Comparison of ENCODE assay signal across 19 cellular contexts in genomic region chr14:102396531-102396930, GRCh38.
"Had no signal": no experiment of that assay in that cellular context is flagged by ENCODE, and none has a peak within 500 bp of the region (broad histone marks: within the 10 kb centered on the region; RNA-seq: fewer than 3 reads in every experiment).

No MANE protein-coding gene starts in this region.

- H3K27ac ChIP-seq: heart left ventricle, skin epidermis, thyroid gland had no signal

- H3K9me3 ChIP-seq: thyroid gland had no signal

- H3K27me3 Mint-ChIP-seq: naive B cell; stimulated activated naive B cell treated with anti-CD40 and anti-IgM and Interleukin-4, amounts not matched to agents 10 μg/mL and 1 μg/mL and 100 μg/mL, for 72 hours; stimulated activated naive CD8-positive, alpha-beta T cell treated with anti-CD3 and anti-CD28 coated beads, Interleukin-15, amount 100 ng/mL, for 72 hours; type B pancreatic cell had no signal

- H3K36me3 ChIP-seq: thyroid gland had no signal

- H3K4me1 Mint-ChIP-seq: nephron; stimulated activated naive B cell treated with anti-CD40 and anti-IgM and Interleukin-4, amounts not matched to agents 10 μg/mL and 1 μg/mL and 100 μg/mL, for 72 hours had no signal

- H3K4me1 ChIP-seq: thyroid gland had no signal

- H3K27ac Mint-ChIP-seq: nephron; stimulated activated naive B cell treated with anti-CD40 and anti-IgM and Interleukin-4, amounts not matched to agents 10 μg/mL and 1 μg/mL and 100 μg/mL, for 72 hours; stimulated activated naive CD8-positive, alpha-beta T cell treated with anti-CD3 and anti-CD28 coated beads, Interleukin-15, amount 100 ng/mL, for 72 hours; type B pancreatic cell had no signal

- DNase-seq: cortex of kidney; effector memory CD4-positive, alpha-beta T cell; heart left ventricle; hippocampal formation; left colon; left ventricle myocardium superior; mesendoderm; naive B cell; stimulated activated CD4-positive, alpha-beta T cell treated with anti-CD3 and anti-CD28 coated beads, Interleukin-2, amount 100 ng/mL, for 24 hours; stimulated activated CD4-positive, alpha-beta T cell treated with anti-CD3 and anti-CD28 coated beads, Interleukin-4, amount 100 ng/mL, for 4 hours; stimulated activated naive B cell treated with anti-CD40 and anti-IgM and Interleukin-4, amounts not matched to agents 10 μg/mL and 1 μg/mL and 100 μg/mL, for 72 hours; stimulated activated naive CD8-positive, alpha-beta T cell treated with anti-CD3 and anti-CD28 coated beads, Interleukin-15, amount 100 ng/mL, for 72 hours; thyroid gland had no signal

- H3K27me3 ChIP-seq: heart left ventricle, thyroid gland had no signal

- H3K4me3 Mint-ChIP-seq: naive B cell; nephron; stimulated activated naive B cell treated with anti-CD40 and anti-IgM and Interleukin-4, amounts not matched to agents 10 μg/mL and 1 μg/mL and 100 μg/mL, for 72 hours; stimulated activated naive CD8-positive, alpha-beta T cell treated with anti-CD3 and anti-CD28 coated beads, Interleukin-15, amount 100 ng/mL, for 72 hours; type B pancreatic cell had no signal

- H3K4me3 ChIP-seq: heart left ventricle, lung, skin epidermis, thyroid gland had no signal

- ATAC-seq: esophagus mucosa; heart left ventricle; left colon; left ventricle myocardium superior; sciatic nerve; stimulated activated naive B cell treated with anti-CD40 and anti-IgM and Interleukin-4, amounts not matched to agents 10 μg/mL and 1 μg/mL and 100 μg/mL, for 72 hours; stimulated activated naive CD8-positive, alpha-beta T cell treated with anti-CD3 and anti-CD28 coated beads, Interleukin-15, amount 100 ng/mL, for 72 hours had no signal
